Comparison of ENCODE assay signal across 10 cellular contexts in the genomic region with DNA sequence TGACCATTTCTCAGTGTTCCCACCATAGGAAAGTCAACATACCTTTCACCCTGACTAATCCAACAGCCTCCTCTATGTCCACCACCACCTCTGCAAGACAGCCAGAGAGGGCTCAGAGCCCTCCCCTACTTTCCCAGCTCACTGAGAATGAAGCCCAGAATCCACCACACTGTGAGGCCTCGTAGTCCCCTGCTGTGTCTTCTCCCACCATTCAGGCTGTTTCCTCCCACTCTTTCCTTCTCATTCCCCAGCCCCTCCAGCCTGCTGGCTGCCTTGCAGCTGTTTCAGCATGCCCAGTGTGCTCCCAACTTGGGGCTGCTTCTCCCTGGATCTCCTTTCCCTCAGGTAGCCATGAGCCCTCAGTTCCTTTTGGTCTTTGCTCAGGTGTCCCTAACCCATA. TPM values are rescaled to one million over a fixed set of nuclear protein-coding genes. Genes with fewer than 3 reads are reported as not detected.
DNase-seq lines count a peak whose midpoint lies in the region; ATAC-seq and TF ChIP-seq lines count a peak whose summit lies in the region.
"Had no signal": no experiment of that assay in that cellular context is flagged by ENCODE, and none has a peak within 500 bp of the region (broad histone marks: within the 10 kb centered on the region; RNA-seq: fewer than 3 reads in every experiment).

No MANE protein-coding gene starts in this region.

- H3K27ac Mint-ChIP-seq in activated naive CD4-positive, alpha-beta T cell treated with anti-CD3 and anti-CD28 coated beads for 36 hours = peak overlapping the region; percentile 37
- peak overlapping the region in 1 of 2 donors; percentile 30 for H3K27ac Mint-ChIP-seq in activated naive CD4-positive, alpha-beta T cell treated with anti-CD3 and anti-CD28 coated beads, Interleukin-2, amount 50 U/mL, for 72 hours
- peak overlapping the region; percentile 78 for H3K27ac Mint-ChIP-seq in activated naive CD8-positive, alpha-beta T cell treated with anti-CD3 and anti-CD28 coated beads for 36 hours

- 50% methylated on average over 1 of the region's 1 CpG for WGBS in suprapubic skin
- 42 to 65% (median 60%) methylated on average over 1 of the region's 1 CpG for WGBS in psoas muscle, 3 donors

- CTCF ChIA-PET in activated naive CD4-positive, alpha-beta T cell treated with anti-CD3 and anti-CD28 coated beads for 36 hours (lab: Charles Lee) = no interaction called here

- no peaks in the 10 kb centered on the region for H3K9me3 Mint-ChIP-seq in activated naive CD4-positive, alpha-beta T cell treated with anti-CD3 and anti-CD28 coated beads for 36 hours
- peaks cover 0 to 4% of the 10 kb centered on the region in 2 donors for H3K9me3 Mint-ChIP-seq in activated naive CD4-positive, alpha-beta T cell treated with anti-CD3 and anti-CD28 coated beads, Interleukin-2, amount 50 U/mL, for 72 hours
- H3K9me3 Mint-ChIP-seq in activated naive CD8-positive, alpha-beta T cell treated with anti-CD3 and anti-CD28 coated beads for 36 hours = no peaks in the 10 kb centered on the region

- H3K27ac ChIP-seq in left lung (peak overlapping the region; percentile 38 to 56), suprapubic skin (peak overlapping the region; percentile 71), psoas muscle (no peak overlapping the region)

- H3K36me3 Mint-ChIP-seq in activated naive CD4-positive, alpha-beta T cell treated with anti-CD3 and anti-CD28 coated beads for 36 hours (ENCODE audit: low read depth) = peaks cover 15% of the 10 kb centered on the region
- H3K36me3 Mint-ChIP-seq in activated naive CD4-positive, alpha-beta T cell treated with anti-CD3 and anti-CD28 coated beads, Interleukin-2, amount 50 U/mL, for 72 hours = peaks cover 6 to 16% of the 10 kb centered on the region in 2 donors
- peaks cover 36% of the 10 kb centered on the region for H3K36me3 Mint-ChIP-seq in activated naive CD8-positive, alpha-beta T cell treated with anti-CD3 and anti-CD28 coated beads for 36 hours

- no peak for ATAC-seq in activated naive CD4-positive, alpha-beta T cell treated with anti-CD3 and anti-CD28 coated beads, Interleukin-2, amount 50 U/mL, for 72 hours
- ATAC-seq in left lung (peak; percentile 16), psoas muscle (no peak), HG03439 (IDR thresholded peaks at IDR 0.05; ENCODE audit: unreplicated experiment) (no peak)

- peaks cover 0 to 26% of the 10 kb centered on the region in 2 donors for H3K36me3 ChIP-seq in left lung
- H3K36me3 ChIP-seq in suprapubic skin = peaks cover 14% of the 10 kb centered on the region
- H3K36me3 ChIP-seq in psoas muscle (ENCODE audit: insufficient read depth in 1 of 2, low read depth in 1 of 2) = peaks cover 0 to 32% of the 10 kb centered on the region in 2 donors

- H3K27me3 ChIP-seq in left lung (no peaks in the 10 kb centered on the region), suprapubic skin (no peaks in the 10 kb centered on the region), psoas muscle (ENCODE audit: insufficient read depth in 3 of 3, low read length in 2 of 3) (no peaks in the 10 kb centered on the region)

- DNase-seq in activated naive CD4-positive, alpha-beta T cell treated with anti-CD3 and anti-CD28 coated beads for 36 hours = no peak
- no peak for DNase-seq in activated naive CD4-positive, alpha-beta T cell treated with anti-CD3 and anti-CD28 coated beads, Interleukin-2, amount 50 U/mL, for 72 hours (ENCODE audit: low spot score in 2 of 2)
- DNase-seq in activated naive CD8-positive, alpha-beta T cell treated with anti-CD3 and anti-CD28 coated beads for 36 hours = no peak
- DNase-seq in left lung (peak in 1 of 2 donors; percentile 21), suprapubic skin (ENCODE audit: low spot score in 2 of 2) (no peak), psoas muscle (no peak), 8988T (no peak)
- DNase-seq: NCI-H2107; stimulated activated CD4-positive, alpha-beta T cell treated with anti-CD3 and anti-CD28 coated beads, Interleukin-4, amount 100 ng/mL, for 4 hours had no signal

- H3K4me1 Mint-ChIP-seq in activated naive CD4-positive, alpha-beta T cell treated with anti-CD3 and anti-CD28 coated beads for 36 hours (ENCODE audit: low read depth) = peaks cover 70% of the 10 kb centered on the region
- H3K4me1 Mint-ChIP-seq in activated naive CD8-positive, alpha-beta T cell treated with anti-CD3 and anti-CD28 coated beads for 36 hours = peaks cover 64% of the 10 kb centered on the region

- H3K4me3 ChIP-seq in left lung (no peak overlapping the region), suprapubic skin (no peak overlapping the region), psoas muscle (no peak overlapping the region)

- no peak for TF ChIP-seq POLR2A in suprapubic skin (IDR thresholded peaks at IDR 0.05)

- H3K4me1 ChIP-seq in left lung = peaks cover 8 to 47% of the 10 kb centered on the region in 2 donors
- H3K4me1 ChIP-seq in suprapubic skin = peaks cover 17% of the 10 kb centered on the region
- peaks cover 8% of the 10 kb centered on the region for H3K4me1 ChIP-seq in psoas muscle

- no peaks in the 10 kb centered on the region for H3K27me3 Mint-ChIP-seq in activated naive CD4-positive, alpha-beta T cell treated with anti-CD3 and anti-CD28 coated beads for 36 hours (ENCODE audit: low read depth)
- no peaks in the 10 kb centered on the region for H3K27me3 Mint-ChIP-seq in activated naive CD8-positive, alpha-beta T cell treated with anti-CD3 and anti-CD28 coated beads for 36 hours

- no peak for TF ChIP-seq EP300 in suprapubic skin (IDR thresholded peaks at IDR 0.05)

- H3K4me3 Mint-ChIP-seq in activated naive CD4-positive, alpha-beta T cell treated with anti-CD3 and anti-CD28 coated beads for 36 hours = no peak overlapping the region
- no peak overlapping the region for H3K4me3 Mint-ChIP-seq in activated naive CD8-positive, alpha-beta T cell treated with anti-CD3 and anti-CD28 coated beads for 36 hours

- TF ChIP-seq CTCF in left lung (IDR thresholded peaks at IDR 0.05) = no peak
- no peak for TF ChIP-seq CTCF in suprapubic skin (IDR thresholded peaks at IDR 0.05)
- TF ChIP-seq CTCF in psoas muscle (IDR thresholded peaks at IDR 0.05) = no peak

- H3K9me3 ChIP-seq in left lung = no peaks in the 10 kb centered on the region
- H3K9me3 ChIP-seq in suprapubic skin = no peaks in the 10 kb centered on the region
- no peaks in the 10 kb centered on the region for H3K9me3 ChIP-seq in psoas muscle

- intact Hi-C loops in activated naive CD4-positive, alpha-beta T cell treated with anti-CD3 and anti-CD28 coated beads for 36 hours (cut with micrococcal nuclease) = no loop called here
- intact Hi-C loops in left lung (cut with DNase I) = no loop called here
- intact Hi-C loops in psoas muscle (cut with DNase I) = no loop called here

RNA-seq across cellular contexts. Expression of gene SGSM3, which starts 27.0 kb away (rescaled TPM):
- total RNA-seq in activated naive CD4-positive, alpha-beta T cell treated with anti-CD3 and anti-CD28 coated beads for 36 hours = 10 to 100 TPM; 65.7 to 66.4 TPM
- 10 to 100 TPM; 31.8 to 50.2 TPM for total RNA-seq in activated naive CD4-positive, alpha-beta T cell treated with anti-CD3 and anti-CD28 coated beads, Interleukin-2, amount 50 U/mL, for 72 hours
- total RNA-seq in activated naive CD8-positive, alpha-beta T cell treated with anti-CD3 and anti-CD28 coated beads for 36 hours = 10 to 100 TPM; 37.6 to 41.4 TPM
- total RNA-seq in left lung (10 to 100 TPM; 66.9 to 76.7 TPM), suprapubic skin (100 to 1,000 TPM in 1 of 4 donors, 10 to 100 TPM in 3; 54.3 to 138 (median 83.6) TPM), psoas muscle (10 to 100 TPM; 15.3 to 36.5 (median 22.3) TPM)
- polyA plus RNA-seq in psoas muscle = 10 to 100 TPM; 15.6 to 31.5 (median 23.0) TPM

RNA-seq across cellular contexts. Expression of gene ADSL, which starts 51.1 kb away (rescaled TPM):
- 100 to 1,000 TPM; 125 to 129 TPM for total RNA-seq in activated naive CD4-positive, alpha-beta T cell treated with anti-CD3 and anti-CD28 coated beads for 36 hours
- total RNA-seq in activated naive CD4-positive, alpha-beta T cell treated with anti-CD3 and anti-CD28 coated beads, Interleukin-2, amount 50 U/mL, for 72 hours = 100 to 1,000 TPM in 1 of 2 donors, 10 to 100 TPM in 1; 97.4 to 135 TPM
- 100 to 1,000 TPM; 174 to 178 TPM for total RNA-seq in activated naive CD8-positive, alpha-beta T cell treated with anti-CD3 and anti-CD28 coated beads for 36 hours
- total RNA-seq in left lung = 10 to 100 TPM; 40.4 to 53.1 TPM
- total RNA-seq in suprapubic skin = 10 to 100 TPM; 41.8 to 51.7 (median 45.2) TPM
- total RNA-seq in psoas muscle = 100 to 1,000 TPM; 114 to 170 (median 141) TPM
- polyA plus RNA-seq in psoas muscle = 100 to 1,000 TPM; 133 to 168 (median 153) TPM
